22 cellular contexts compared by ENCODE assay signal in genomic region chr1:70115315-70115714, GRCh38.
DNase-seq lines count a peak whose midpoint lies in the region; ATAC-seq, FAIRE-seq and TF ChIP-seq lines count a peak whose summit lies in the region.
"Had no signal": no experiment of that assay in that cellular context is flagged by ENCODE, and none has a peak within 500 bp of the region (broad histone marks: within the 10 kb centered on the region; RNA-seq: fewer than 3 reads in every experiment).

No MANE protein-coding gene starts in this region.

- TF ChIP-seq RAD21 in HepG2 (CRISPR knock-in tag; IDR thresholded peaks at IDR 0.05), result no peak
- no peak for TF ChIP-seq RAD21 in Ishikawa (IDR thresholded peaks at IDR 0.05; ENCODE audit: low read depth)
- TF ChIP-seq RAD21 in H1 (IDR thresholded peaks at IDR 0.05 in 1 of 2, conservative IDR thresholded peaks at IDR 0.05 in 1 of 2; ENCODE audit: low read depth in 2 of 2, low read length in 2 of 2), result no peak

- no peak overlapping the region for H2BK20ac ChIP-seq in H1 (ENCODE audit: low read length)

- POLR2A ChIA-PET in HepG2 (lab: Yijun Ruan, JAX) (no interaction called here), H1 (lab: Charles Lee; ENCODE audit: partially characterized antibody) (no interaction called here)

- no peak overlapping the region for H3K14ac ChIP-seq in H1 (ENCODE audit: insufficient read length)

- H3K27ac ChIP-seq in HepG2 (ENCODE audit: extremely low read length, insufficient read depth, low read length), result no peak overlapping the region
- no peak overlapping the region for H3K27ac ChIP-seq in right lobe of liver
- no peak overlapping the region for H3K27ac ChIP-seq in H1 (ENCODE audit: low read depth, low read length)
- H3K27ac ChIP-seq: 22Rv1, BLaER1, C4-2B had no signal

- H3K4me1 ChIP-seq in HepG2 (ENCODE audit: insufficient read depth, low read length) (no peaks in the 10 kb centered on the region), right lobe of liver (no peaks in the 10 kb centered on the region), H1 (replicated peaks in 1 of 4; ENCODE audit: control insufficient read depth in 3 of 4, insufficient read depth in 4 of 4, low read length in 3 of 4) (no peaks in the 10 kb centered on the region)
- H3K4me1 ChIP-seq: BE2C, BLaER1, Caco-2 had no signal

- FAIRE-seq in HepG2 (lab: Jason Lieb, UNC) (no peak), H1 (lab: Jason Lieb, UNC) (no peak)
- FAIRE-seq: D721Med, G401.6, GM12891, GM19239 had no signal

- H3K4me3 ChIP-seq in HepG2 (replicated peaks in 1 of 3; ENCODE audit: insufficient read depth in 1 of 3, low read depth in 2 of 3, low read length in 3 of 3), result no peak overlapping the region
- H3K4me3 ChIP-seq in right lobe of liver, result no peak overlapping the region
- H3K4me3 ChIP-seq in H1 (ENCODE audit: extremely low read depth in 1 of 4, insufficient read depth in 2 of 4, low read depth in 3 of 4, low read length in 4 of 4), result no peak overlapping the region
- H3K4me3 ChIP-seq: BLaER1 had no signal

- H4K8ac ChIP-seq in H1 (ENCODE audit: extremely low read depth, insufficient read depth, low read length), result no peak overlapping the region

- H3K9me3 ChIP-seq in HepG2 (ENCODE audit: low read length) (no peaks in the 10 kb centered on the region), right lobe of liver (no peaks in the 10 kb centered on the region), H1 (ENCODE audit: insufficient read depth in 2 of 2, low read depth in 1 of 2, low read length in 1 of 2) (no peaks in the 10 kb centered on the region)
- H3K9me3 ChIP-seq: BE2C, BLaER1, Caco-2 had no signal

- no TSS peak for BruUV-seq in HepG2 (replicated peaks; lab: Mats Ljungman, UMichigan)

- DNase-seq in HepG2 (ENCODE audit: low spot score), result no peak
- DNase-seq in right lobe of liver, result no peak
- DNase-seq in H1 (ENCODE audit: low read depth in 1 of 2, low spot score in 2 of 2), result no peak
- no peak for DNase-seq in NOMO-1 treated with DMSO at 0.1 percent for 48 hours (lab: John Stamatoyannopoulos, UW; ENCODE audit: unreplicated experiment)
- DNase-seq in globus pallidus (ENCODE audit: low spot score), result no peak
- DNase-seq: ACHN; BE2C; Caco-2; Calu3; CD4-positive, alpha-beta T cell; CD8-positive, alpha-beta T cell; DMS79 treated with DMSO at 0.1 percent for 48 hours; GF-D8 had no signal

- H3K79me1 ChIP-seq in H1 (ENCODE audit: low read depth, low read length), result no peaks in the 10 kb centered on the region

- H4K20me1 ChIP-seq in HepG2 (ENCODE audit: insufficient read depth, low read length) (no peaks in the 10 kb centered on the region), H1 (replicated peaks in 1 of 2; ENCODE audit: control insufficient read depth in 1 of 2, insufficient read depth in 2 of 2, low read length in 2 of 2) (no peaks in the 10 kb centered on the region)
- H4K20me1 ChIP-seq: BLaER1 had no signal

- 5% methylated on average over 3 of the region's 3 CpGs for WGBS in HepG2 (ENCODE audit: low lambda C conversion rate)
- WGBS in right lobe of liver (ENCODE audit: insufficient coverage, low coverage, low lambda C conversion rate, missing lambda C conversion rate), result 55% methylated on average over 3 of the region's 3 CpGs
- WGBS in H1 (ENCODE audit: extremely low coverage in 1 of 2, insufficient coverage in 1 of 2, insufficient read length in 1 of 2, insufficient replicate concordance in 2 of 2, low coverage in 1 of 2, low lambda C conversion rate in 2 of 2, missing lambda C conversion rate in 1 of 2), 2 experiments, result 90% methylated on average over 3 of the region's 3 CpGs; no CpG with 5 or more reads in 1 of the 2 experiments

- no peak overlapping the region for H3K4ac ChIP-seq in H1 (replicated peaks; ENCODE audit: insufficient read length, low read depth, low read length)

- H3K9ac ChIP-seq in HepG2 (ENCODE audit: insufficient read depth, low read depth, low read length) (no peak overlapping the region), H1 (replicated peaks in 1 of 4; ENCODE audit: extremely low read depth in 1 of 4, low read depth in 3 of 4, low read length in 3 of 4) (no peak overlapping the region)
- H3K9ac ChIP-seq: BLaER1 had no signal

- H3K79me2 ChIP-seq in HepG2 (ENCODE audit: insufficient read depth, low read length) (no peaks in the 10 kb centered on the region), H1 (ENCODE audit: control insufficient read depth in 1 of 2, insufficient read depth in 2 of 2, low read length in 2 of 2) (no peaks in the 10 kb centered on the region)

- H4K91ac ChIP-seq in H1 (replicated peaks; ENCODE audit: insufficient read length, low read length), result no peak overlapping the region

- H4K5ac ChIP-seq in H1 (ENCODE audit: insufficient read length, low read depth, low read length), result no peak overlapping the region

- H3K23ac ChIP-seq in H1 (ENCODE audit: insufficient read length), result no peak overlapping the region

- TF ChIP-seq POLR2A in HepG2 (IDR thresholded peaks at IDR 0.05; ENCODE audit: insufficient read depth in 1 of 2, low read depth in 2 of 2, low read length in 2 of 2) (no peak), right lobe of liver (IDR thresholded peaks at IDR 0.05) (no peak), H1 (IDR thresholded peaks at IDR 0.05; ENCODE audit: control extremely low read depth in 1 of 2, low read depth in 2 of 2, low read length in 2 of 2) (no peak)

- H2BK15ac ChIP-seq in H1 (ENCODE audit: low read length), result no peak overlapping the region

- H3K18ac ChIP-seq in H1 (ENCODE audit: extremely low read depth, low read length), result no peak overlapping the region

- H3K23me2 ChIP-seq in H1 (ENCODE audit: low read depth, low read length), result no peaks in the 10 kb centered on the region; the same call in 1 of the 2 replicates

- no peak for TF ChIP-seq CTCF in HepG2 (CRISPR knock-in tag; IDR thresholded peaks at IDR 0.05)
- TF ChIP-seq CTCF in right lobe of liver (IDR thresholded peaks at IDR 0.05), result no peak
- TF ChIP-seq CTCF in H1 (IDR thresholded peaks at IDR 0.05; ENCODE audit: control extremely low read depth in 1 of 3, insufficient read depth in 1 of 3, low read depth in 1 of 3, low read length in 3 of 3), result no peak

- H3K4me2 ChIP-seq in HepG2 (ENCODE audit: low read depth, low read length), result no peak overlapping the region
- no peak overlapping the region for H3K4me2 ChIP-seq in H1 (ENCODE audit: insufficient read depth in 1 of 2, low read depth in 2 of 2, low read length in 2 of 2)
- H3K4me2 ChIP-seq: BLaER1 had no signal

- no peak overlapping the region for H2AK5ac ChIP-seq in H1 (ENCODE audit: low read depth, low read length)

- CTCF ChIA-PET in HepG2 (lab: Yijun Ruan, JAX; ENCODE audit: low intra/inter-chr PET ratio, low total read pairs), result no interaction called here
- CTCF ChIA-PET in H1 (lab: Charles Lee; ENCODE audit: partially characterized antibody), result no interaction called here

- in situ Hi-C loops in HepG2 (cut with HindIII; ENCODE audit: extremely low pct_ligation_motif_present, low pct_unique_long_range_greater_than_20kb), result no loop called here

- no peak for ATAC-seq in HepG2
- ATAC-seq in right lobe of liver, result no peak
- ATAC-seq in GM21526 (IDR thresholded peaks at IDR 0.05; ENCODE audit: low FRiP score, unreplicated experiment), result no peak
- ATAC-seq: CD8-positive, alpha-beta T cell had no signal

- H3K27me3 ChIP-seq in HepG2 (ENCODE audit: control insufficient read depth in 1 of 2, insufficient read depth in 2 of 2, low read length in 2 of 2) (no peaks in the 10 kb centered on the region; a peak in 1 of 5 replicates), right lobe of liver (no peaks in the 10 kb centered on the region), H1 (replicated peaks in 1 of 4; ENCODE audit: control insufficient read depth in 3 of 4, extremely low read depth in 1 of 4, insufficient read depth in 3 of 4, low read length in 3 of 4) (peaks cover 0 to 1% (median 0%) of the 10 kb centered on the region in 4 experiments; a peak in 1 of 7 replicates)
- H3K27me3 ChIP-seq: BE2C, BLaER1 had no signal

- no peak overlapping the region for H2BK120ac ChIP-seq in H1 (replicated peaks; ENCODE audit: low read depth, low read length)

- H3K56ac ChIP-seq in H1 (replicated peaks; ENCODE audit: insufficient read length, low read depth, low read length), result no peak overlapping the region

- H2AFZ ChIP-seq in HepG2 (ENCODE audit: low read length) (no peak overlapping the region), H1 (ENCODE audit: low read length) (no peak overlapping the region)

- intact Hi-C loops in HepG2 (cut with micrococcal nuclease; ENCODE audit: unreplicated experiment) (no loop called here), right lobe of liver (cut with DNase I) (no loop called here)

- H2BK12ac ChIP-seq in H1 (ENCODE audit: low read depth, low read length), result no peak overlapping the region

- no peak overlapping the region for H2BK5ac ChIP-seq in H1 (ENCODE audit: low read depth, low read length)

- H3K36me3 ChIP-seq in HepG2 (replicated peaks in 1 of 2; ENCODE audit: control insufficient read depth in 1 of 2, insufficient read depth in 2 of 2, low read length in 2 of 2) (no peaks in the 10 kb centered on the region), right lobe of liver (peaks cover 0 to under 1% (median 0%) of the 10 kb centered on the region in 4 donors), H1 (ENCODE audit: control insufficient read depth in 2 of 4, insufficient read depth in 4 of 4, low read length in 3 of 4) (no peaks in the 10 kb centered on the region)
- H3K36me3 ChIP-seq: BE2C, BLaER1 had no signal

- TF ChIP-seq EP300 in HepG2 (IDR thresholded peaks at IDR 0.05; ENCODE audit: low read depth in 2 of 2, low read length in 2 of 2) (no peak), HepG2 (CRISPR knock-in tag; IDR thresholded peaks at IDR 0.05; ENCODE audit: borderline replicate concordance) (no peak), Ishikawa (IDR thresholded peaks at IDR 0.05; ENCODE audit: borderline replicate concordance) (no peak), H1 (IDR thresholded peaks at IDR 0.05; ENCODE audit: borderline replicate concordance in 1 of 2, low read depth in 2 of 2, low read length in 2 of 2) (no peak)

TF ChIP-seq in HepG2, 621 proteins besides CTCF, POLR2A, EP300 and RAD21 (continues in another document):
- TF ChIP-seq MAFK (conservative IDR thresholded peaks at IDR 0.05 in 1 of 2, IDR thresholded peaks at IDR 0.05 in 1 of 2; ENCODE audit: low read length in 2 of 2) (peak in 1 of 2 experiments; percentile 55; a peak in 3 of 4 replicates), CEBPB (IDR thresholded peaks at IDR 0.05; ENCODE audit: borderline replicate concordance, low read depth, low read length) (peak; percentile 81)

TF ChIP-seq in Ishikawa, 13 proteins besides CTCF, POLR2A, EP300 and RAD21:
- no peak for TF ChIP-seq TCF12 (IDR thresholded peaks at IDR 0.05; ENCODE audit: low read depth)
- peak; percentile 50; the same call in 1 of the 2 replicates for TF ChIP-seq CEBPB (IDR thresholded peaks at IDR 0.05)
TF ChIP-seq in Ishikawa: peak in this region for 1.

TF ChIP-seq in H1, 55 proteins besides CTCF, POLR2A, EP300 and RAD21:
- no peak for TF ChIP-seq RNF2 (IDR thresholded peaks at IDR 0.05; ENCODE audit: borderline replicate concordance, low read depth, low read length, missing control alignments, poor library complexity, severe bottlenecking)
- peak; percentile 80 for TF ChIP-seq CEBPB (IDR thresholded peaks at IDR 0.05; ENCODE audit: low read depth, low read length)

Comparison
In these comparisons a context has a peak if more than half of its experiments do, and no peak if none do; other contexts are left out.
1. Of the 41 proteins assayed by ChIP-seq in both HepG2 and H1: peak only in HepG2: none; only in H1: none; in both: CEBPB; in neither: 39; mixed calls (peak in some experiments, not most) for 1.